Comparison of ENCODE assay signal across 1 cellular context in the genomic region with DNA sequence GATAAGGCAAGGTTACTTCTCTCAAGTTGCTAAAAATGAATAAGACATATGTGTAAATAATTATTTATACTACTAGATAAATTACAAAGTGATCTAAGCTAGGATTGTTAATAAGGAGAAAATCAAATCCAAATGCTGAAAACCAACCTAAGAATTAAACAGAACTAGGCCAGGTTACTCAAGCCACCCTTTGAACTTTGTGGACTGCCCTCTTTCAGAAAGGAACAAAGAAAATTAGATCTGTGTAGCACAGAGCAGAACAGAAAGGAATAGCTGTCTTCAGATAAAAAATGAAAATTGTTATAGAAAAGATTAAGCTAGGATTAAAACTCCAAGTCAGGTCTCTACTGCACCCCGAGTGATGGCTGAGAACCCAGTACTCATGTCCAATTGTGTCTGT.
TF ChIP-seq lines count a peak whose summit lies in the region.

No MANE protein-coding gene starts in this region.

TF ChIP-seq in HepG2, 621 proteins besides CTCF, POLR2A, EP300 and RAD21 (continued from another document):
- TF ChIP-seq ZFP82 (CRISPR knock-in tag; IDR thresholded peaks at IDR 0.05; ENCODE audit: borderline replicate concordance), result no peak
TF ChIP-seq in HepG2: peak in this region for 1.
